ENCODE assay signal across 28 cellular contexts in genomic region chr4:859496-859895, GRCh38.
"Had no signal": no experiment of that assay in that cellular context is flagged by ENCODE, and none has a peak within 500 bp of the region (broad histone marks: within the 10 kb centered on the region; RNA-seq: fewer than 3 reads in every experiment).

No MANE protein-coding gene starts in this region.

- ATAC-seq: activated naive CD4-positive, alpha-beta T cell treated with anti-CD3 and anti-CD28 coated beads, Interleukin-2, amount 50 U/mL, for 72 hours; activated naive CD8-positive, alpha-beta T cell treated with anti-CD3 and anti-CD28 coated beads, Interleukin-2, amount 50 U/mL, for 24 hours; activated T-cell treated with anti-CD3 and anti-CD28 coated beads, Interleukin-2, amount 50 U/mL, for 4 hours; Panc1; T-helper 17 cell had no signal

- H3K9me3 Mint-ChIP-seq: activated CD4-positive, alpha-beta memory T cell treated with anti-CD3 and anti-CD28 coated beads for 36 hours had no signal

- DNase-seq: activated CD4-positive, alpha-beta memory T cell treated with anti-CD3 and anti-CD28 coated beads for 36 hours; activated CD4-positive, alpha-beta T cell treated with anti-CD3 and anti-CD28 coated beads, Interleukin-2, amount 10 ng/mL, durations not matched to agents 7 days and 5 days; activated CD4-positive, CD25-positive, alpha-beta regulatory T cell; activated CD8-positive, alpha-beta memory T cell treated with anti-CD3 and anti-CD28 coated beads for 24 hours; activated effector memory CD4-positive, alpha-beta T cell treated with anti-CD3 and anti-CD28 coated beads, Interleukin-2, amount 50 U/mL, for 16 hours; activated naive CD4-positive, alpha-beta T cell treated with Interleukin-2 at 50 U/mL for 16 hours; activated naive CD8-positive, alpha-beta T cell treated with anti-CD3 and anti-CD28 coated beads, Interleukin-2, amount 50 U/mL, for 24 hours; activated T-cell treated with anti-CD3 and anti-CD28 coated beads, Interleukin-2, amount 50 U/mL, for 4 hours; amniotic stem cell; brain microvascular endothelial cell; NCI-H1092; NCI-H1436; NCI-H1694 treated with DMSO at 0.1 percent for 48 hours; NCI-H2029 treated with DMSO at 0.1 percent for 48 hours; NCI-H345; NCI-H510A; NCI-H526 treated with DMSO at 0.1 percent for 48 hours; NCI-H82; NK-92 treated with Interleukin-12 subunit alpha and Interleukin-12 subunit beta, amount 100 ng/mL, for 24 hours; OCI-M1; RPMI8226; SIG-M5; T-helper 17 cell had no signal

- H3K27ac ChIP-seq: brain microvascular endothelial cell, cardiac muscle cell, KMS-11, VCaP had no signal

- H3K27me3 Mint-ChIP-seq: activated CD4-positive, alpha-beta memory T cell treated with anti-CD3 and anti-CD28 coated beads for 36 hours; activated CD4-positive, alpha-beta T cell treated with anti-CD3 and anti-CD28 coated beads, Interleukin-2, amount 10 ng/mL, durations not matched to agents 7 days and 5 days; activated naive CD8-positive, alpha-beta T cell treated with anti-CD3 and anti-CD28 coated beads, Interleukin-2, amount 50 U/mL, for 24 hours; T-helper 17 cell had no signal

- H3K9ac ChIP-seq: KMS-11 had no signal

- H3K27me3 ChIP-seq: brain microvascular endothelial cell, cardiac muscle cell had no signal

- H3K4me3 ChIP-seq: cardiac muscle cell had no signal

- H3K4me2 ChIP-seq: KMS-11 had no signal

- H3K4me3 Mint-ChIP-seq: activated CD4-positive, alpha-beta memory T cell treated with anti-CD3 and anti-CD28 coated beads for 36 hours; activated CD4-positive, alpha-beta T cell treated with anti-CD3 and anti-CD28 coated beads, Interleukin-2, amount 10 ng/mL, durations not matched to agents 7 days and 5 days; activated naive CD8-positive, alpha-beta T cell treated with anti-CD3 and anti-CD28 coated beads, Interleukin-2, amount 50 U/mL, for 24 hours; activated T-cell treated with anti-CD3 and anti-CD28 coated beads, Interleukin-2, amount 50 U/mL, for 4 hours; T-helper 17 cell had no signal

- H3K27ac Mint-ChIP-seq: activated CD4-positive, alpha-beta memory T cell treated with anti-CD3 and anti-CD28 coated beads for 36 hours; activated CD4-positive, alpha-beta T cell treated with anti-CD3 and anti-CD28 coated beads, Interleukin-2, amount 10 ng/mL, durations not matched to agents 7 days and 5 days; activated naive CD4-positive, alpha-beta T cell treated with anti-CD3 and anti-CD28 coated beads, Interleukin-2, amount 50 U/mL, for 72 hours; activated naive CD8-positive, alpha-beta T cell treated with anti-CD3 and anti-CD28 coated beads, Interleukin-2, amount 50 U/mL, for 24 hours; T-helper 17 cell had no signal
